ENCODE assay signal across 29 cellular contexts in the genomic region with DNA sequence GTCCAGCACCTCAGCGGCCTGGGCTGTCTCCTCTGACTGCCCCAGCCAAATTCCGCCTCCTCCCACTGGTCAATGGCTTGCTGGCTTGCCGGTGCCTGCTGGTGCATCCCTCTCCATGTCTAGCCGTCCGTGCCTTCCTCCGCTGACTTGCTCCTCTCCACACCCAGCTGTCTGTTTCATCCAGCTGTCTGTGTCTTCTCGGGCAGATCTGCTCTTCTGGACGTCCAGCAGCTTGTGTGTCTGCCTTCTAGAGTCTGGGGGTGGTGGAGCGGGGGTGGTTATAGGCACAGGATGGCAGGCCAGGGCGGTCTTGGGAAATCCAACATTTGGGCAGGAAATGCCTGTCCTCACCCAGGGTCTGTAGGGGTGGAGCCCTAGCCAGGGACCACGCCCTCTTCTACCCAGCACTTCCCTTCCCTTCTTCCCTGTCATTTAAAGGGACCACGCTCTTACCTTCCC.
A peak's percentile ranks its signal among the peaks of the same experiment; 100 is the strongest.
DNase-seq lines count a peak whose midpoint lies in the region; ATAC-seq and TF ChIP-seq lines count a peak whose summit lies in the region.
"Had no signal": no experiment of that assay in that cellular context is flagged by ENCODE, and none has a peak within 500 bp of the region (broad histone marks: within the 10 kb centered on the region; RNA-seq: fewer than 3 reads in every experiment).

No MANE protein-coding gene starts in this region.

- H3K9ac ChIP-seq in ES-I3 (ENCODE audit: low read depth, low read length) = peak overlapping the region; percentile 46; the same call in 1 of the 2 replicates

- no peak overlapping the region for H3K27ac ChIP-seq in esophagus squamous epithelium
- H3K27ac ChIP-seq: dorsolateral prefrontal cortex, pancreas, right lobe of liver, suprapubic skin, WERI-Rb-1 had no signal

- H3K27me3 Mint-ChIP-seq in WTC11 (ENCODE audit: low read depth) = no peaks in the 10 kb centered on the region
- H3K27me3 Mint-ChIP-seq: activated CD4-positive, alpha-beta T cell treated with anti-CD3 and anti-CD28 coated beads, Interleukin-2, amount 10 ng/mL, durations not matched to agents 24 days and 14 days; IgD-negative memory B cell; stimulated activated naive B cell treated with anti-CD40 and anti-IgM and Interleukin-4, amounts not matched to agents 10 μg/mL and 1 μg/mL and 100 μg/mL, for 72 hours had no signal

- H3K4me3 ChIP-seq in esophagus squamous epithelium = no peak overlapping the region
- H3K4me3 ChIP-seq: dorsolateral prefrontal cortex, GM12878, pancreas, right lobe of liver, suprapubic skin had no signal

- peaks cover 6% of the 10 kb centered on the region for H3K4me1 ChIP-seq in ES-I3 (ENCODE audit: insufficient read depth, low read length)
- no peaks in the 10 kb centered on the region for H3K4me1 ChIP-seq in esophagus squamous epithelium
- H3K4me1 ChIP-seq: pancreas, right lobe of liver, suprapubic skin had no signal

- H3K4me1 Mint-ChIP-seq in WTC11 = peaks cover 22% of the 10 kb centered on the region
- H3K4me1 Mint-ChIP-seq: activated CD4-positive, alpha-beta T cell treated with anti-CD3 and anti-CD28 coated beads, Interleukin-2, amount 10 ng/mL, durations not matched to agents 24 days and 14 days; CD14-positive monocyte; IgD-negative memory B cell; neural crest cell; stimulated activated naive B cell treated with anti-CD40 and anti-IgM and Interleukin-4, amounts not matched to agents 10 μg/mL and 1 μg/mL and 100 μg/mL, for 72 hours had no signal

- H3K27me3 ChIP-seq in esophagus squamous epithelium = no peaks in the 10 kb centered on the region
- H3K27me3 ChIP-seq: dorsolateral prefrontal cortex, pancreas, right lobe of liver, suprapubic skin had no signal

- H3K36me3 ChIP-seq in ES-I3 (ENCODE audit: insufficient read depth, low read length) (no peaks in the 10 kb centered on the region), esophagus squamous epithelium (no peaks in the 10 kb centered on the region)
- H3K36me3 ChIP-seq: pancreas, right lobe of liver, suprapubic skin, WERI-Rb-1 had no signal

- 68 to 74% methylated on average over 7 to 10 of the region's 12 CpGs for WGBS in esophagus squamous epithelium, 2 donors

- ATAC-seq in WTC11 (peak; percentile 82), HG03135 (IDR thresholded peaks at IDR 0.05; ENCODE audit: unreplicated experiment) (no peak)
- ATAC-seq: GM12878; pancreas; right lobe of liver; stimulated activated naive B cell treated with anti-CD40 and anti-IgM and Interleukin-4, amounts not matched to agents 10 μg/mL and 1 μg/mL and 100 μg/mL, for 72 hours had no signal

- no peaks in the 10 kb centered on the region for H3K36me3 Mint-ChIP-seq in WTC11
- H3K36me3 Mint-ChIP-seq: CD14-positive monocyte; IgD-negative memory B cell; stimulated activated naive B cell treated with anti-CD40 and anti-IgM and Interleukin-4, amounts not matched to agents 10 μg/mL and 1 μg/mL and 100 μg/mL, for 72 hours had no signal

- peak; percentile 40 for DNase-seq in HT1080 (ENCODE audit: low read depth)
- DNase-seq in WTC11 (ENCODE audit: low spot score) = peak; percentile 33
- DNase-seq in posterior vena cava (ENCODE audit: low spot score) = peak; percentile 71
- no peak for DNase-seq in SIG-M5 treated with dmso at 0.1 percent for 504 hours (lab: John Stamatoyannopoulos, UW; ENCODE audit: unreplicated experiment)
- no peak for DNase-seq in esophagus squamous epithelium (lab: John Stamatoyannopoulos, UW)
- DNase-seq: activated CD4-positive, alpha-beta T cell treated with anti-CD3 and anti-CD28 coated beads, Interleukin-2, amount 10 ng/mL, durations not matched to agents 24 days and 14 days; activated T-cell treated with anti-CD3 and anti-CD28 coated beads, Interleukin-2, amount 50 U/mL, for 48 hours; Calu3; cerebellar nuclear complex; DND-41; dorsolateral prefrontal cortex; HFFc6; NCI-H1092 treated with DMSO at 0.1 percent for 48 hours; NCI-H187; NCI-H526 treated with DMSO at 0.1 percent for 48 hours; stimulated activated CD4-positive, alpha-beta T cell treated with anti-CD3 and anti-CD28 coated beads, Interleukin-12 subunit alpha, Interleukin-12 subunit beta, amount 100 ng/mL, for 4 hours; stimulated activated CD4-positive, alpha-beta T cell treated with anti-CD3 and anti-CD28 coated beads, Interleukin-4, amount 100 ng/mL, for 24 hours; stimulated activated naive B cell treated with anti-CD40 and anti-IgM and Interleukin-4, amounts not matched to agents 10 μg/mL and 1 μg/mL and 100 μg/mL, for 72 hours; WERI-Rb-1 had no signal

- no peak for TF ChIP-seq POLR2A in esophagus squamous epithelium (IDR thresholded peaks at IDR 0.05)

- POLR2A ChIA-PET in WTC11 (lab: Charles Lee) = no interaction called here

- H3K9me3 ChIP-seq in ES-I3 (ENCODE audit: control insufficient read depth, insufficient read depth, low read length) (no peaks in the 10 kb centered on the region), esophagus squamous epithelium (no peaks in the 10 kb centered on the region)
- H3K9me3 ChIP-seq: pancreas, right lobe of liver, suprapubic skin had no signal

- H3K9me3 Mint-ChIP-seq in WTC11 = no peaks in the 10 kb centered on the region
- H3K9me3 Mint-ChIP-seq: activated CD4-positive, alpha-beta T cell treated with anti-CD3 and anti-CD28 coated beads, Interleukin-2, amount 10 ng/mL, durations not matched to agents 24 days and 14 days; neural crest cell; T-helper 2 cell treated with Interferon-gamma antibody and Interleukin-4, amounts not matched to agents 5 μg/mL and 100 μg/mL, for 36 hours had no signal

- peak overlapping the region; percentile 9; the same call in 1 of the 2 replicates for H3K4me3 Mint-ChIP-seq in WTC11
- H3K4me3 Mint-ChIP-seq: activated CD4-positive, alpha-beta T cell treated with anti-CD3 and anti-CD28 coated beads, Interleukin-2, amount 10 ng/mL, durations not matched to agents 24 days and 14 days; CD14-positive monocyte; HFFc6; IgD-negative memory B cell; neural crest cell; stimulated activated naive B cell treated with anti-CD40 and anti-IgM and Interleukin-4, amounts not matched to agents 10 μg/mL and 1 μg/mL and 100 μg/mL, for 72 hours; T-helper 2 cell treated with Interferon-gamma antibody and Interleukin-4, amounts not matched to agents 5 μg/mL and 100 μg/mL, for 36 hours had no signal

- no peak for TF ChIP-seq CTCF in WTC11 (IDR thresholded peaks at IDR 0.05)
- no peak for TF ChIP-seq CTCF in esophagus squamous epithelium (IDR thresholded peaks at IDR 0.05)

- CTCF ChIA-PET in WTC11 (lab: Charles Lee) = no interaction called here

- no peak overlapping the region for H3K27ac Mint-ChIP-seq in WTC11
- H3K27ac Mint-ChIP-seq: activated CD4-positive, alpha-beta T cell treated with anti-CD3 and anti-CD28 coated beads, Interleukin-2, amount 10 ng/mL, durations not matched to agents 24 days and 14 days; CD14-positive monocyte; HFFc6; IgD-negative memory B cell; stimulated activated naive B cell treated with anti-CD40 and anti-IgM and Interleukin-4, amounts not matched to agents 10 μg/mL and 1 μg/mL and 100 μg/mL, for 72 hours; T-helper 2 cell treated with Interferon-gamma antibody and Interleukin-4, amounts not matched to agents 5 μg/mL and 100 μg/mL, for 36 hours had no signal

- intact Hi-C loops in posterior vena cava (cut with DNase I) = no loop called here
- intact Hi-C loops in esophagus squamous epithelium (cut with DNase I) = no loop called here

TF ChIP-seq in WTC11, 78 proteins besides CTCF, POLR2A, EP300 and RAD21:
- TF ChIP-seq SP1 (CRISPR knock-in tag; conservative IDR thresholded peaks at IDR 0.05) = 0 out of 2 replicates have a peak, but pooled peaks have one; percentile 11
- TF ChIP-seq, protein P1, sequence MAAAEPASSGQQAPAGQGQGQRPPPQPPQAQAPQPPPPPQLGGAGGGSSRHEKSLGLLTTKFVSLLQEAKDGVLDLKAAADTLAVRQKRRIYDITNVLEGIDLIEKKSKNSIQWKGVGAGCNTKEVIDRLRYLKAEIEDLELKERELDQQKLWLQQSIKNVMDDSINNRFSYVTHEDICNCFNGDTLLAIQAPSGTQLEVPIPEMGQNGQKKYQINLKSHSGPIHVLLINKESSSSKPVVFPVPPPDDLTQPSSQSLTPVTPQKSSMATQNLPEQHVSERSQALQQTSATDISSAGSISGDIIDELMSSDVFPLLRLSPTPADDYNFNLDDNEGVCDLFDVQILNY (CRISPR knock-in tag; IDR thresholded peaks at IDR 0.05) = no peak
TF ChIP-seq in WTC11: peak in this region for 1.

Comparison
In these comparisons a context has a peak if more than half of its experiments do, and no peak if none do; other contexts are left out.
1. DNase-seq: peak in HT1080 (single experiment), WTC11 (single experiment) and posterior vena cava (single experiment); none in SIG-M5 treated with dmso at 0.1 percent for 504 hours (single experiment) and esophagus squamous epithelium (single experiment).